16 cellular contexts compared by ENCODE assay signal in the genomic region with DNA sequence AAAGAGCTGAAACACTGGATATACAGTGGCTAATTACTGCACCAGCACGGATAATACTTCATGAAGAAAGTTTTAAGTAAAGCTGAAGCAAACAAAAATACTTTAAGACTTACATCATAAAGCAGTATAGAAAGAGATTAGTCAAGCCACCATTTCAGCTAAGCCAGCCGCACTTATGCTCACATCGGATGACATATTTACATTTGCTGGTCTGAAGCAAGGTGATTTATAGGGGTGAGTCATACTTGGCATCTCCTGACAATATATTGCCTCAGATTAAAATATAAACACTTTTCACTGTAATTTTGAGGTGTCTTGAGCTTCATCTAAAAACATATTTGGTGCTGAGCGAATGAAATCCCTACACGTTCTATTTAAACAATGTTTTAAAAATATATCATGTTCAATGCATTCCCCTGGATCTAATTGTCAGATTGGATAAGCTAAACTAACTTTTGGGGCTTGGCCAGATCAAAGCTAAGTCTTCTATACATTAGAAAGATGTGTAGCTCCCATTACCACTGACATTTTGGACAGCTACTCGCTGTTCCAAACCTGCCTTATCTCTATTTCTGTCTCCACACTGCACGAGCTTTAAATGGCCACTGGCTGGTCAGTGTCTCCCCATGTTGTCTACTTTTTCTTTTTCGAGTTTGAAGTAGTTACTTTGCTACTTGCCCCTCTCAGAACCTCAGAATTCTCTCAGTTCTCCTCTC.
DNase-seq lines count a peak whose midpoint lies in the region; ATAC-seq, FAIRE-seq and TF ChIP-seq lines count a peak whose summit lies in the region.
"Had no signal": no experiment of that assay in that cellular context is flagged by ENCODE, and none has a peak within 500 bp of the region (broad histone marks: within the 10 kb centered on the region; RNA-seq: fewer than 3 reads in every experiment).

No MANE protein-coding gene starts in this region.

- no peak overlapping the region for H3K27ac ChIP-seq in foreskin keratinocyte
- H3K27ac ChIP-seq: testis had no signal

- FAIRE-seq in RCC 7860 (lab: Jason Lieb, UNC), result no peak

- H3K27me3 ChIP-seq in foreskin keratinocyte, result no peaks in the 10 kb centered on the region
- H3K27me3 ChIP-seq: testis had no signal

- ATAC-seq in foreskin keratinocyte, result peak; percentile 97
- ATAC-seq in HG03457 (IDR thresholded peaks at IDR 0.05; ENCODE audit: unreplicated experiment), result no peak
- ATAC-seq: natural killer cell treated with Interleukin-12 subunit alpha and Interleukin-12 subunit beta and Interleukin-15 and Interleukin-18, amount 100 ng/mL, for 72 hours had no signal

- H3K4me1 ChIP-seq in foreskin keratinocyte, result peaks cover 6% of the 10 kb centered on the region
- H3K4me1 ChIP-seq: testis had no signal

- TF ChIP-seq CTCF in foreskin keratinocyte (conservative IDR thresholded peaks at IDR 0.05), result no peak

- DNase-seq in COLO668 (lab: John Stamatoyannopoulos, UW; ENCODE audit: unreplicated experiment), result peak; percentile 28
- peak; percentile 66 for DNase-seq in HT1080 (ENCODE audit: low read depth)
- peak; percentile 31 for DNase-seq in RCC 7860 (ENCODE audit: low spot score)
- peak; percentile 56 to 78 for DNase-seq in foreskin keratinocyte
- no peak for DNase-seq in effector CD8-positive, alpha-beta T cell (lab: John Stamatoyannopoulos, UW)
- no peak for DNase-seq in COR-L47 (lab: John Stamatoyannopoulos, UW)
- no peak for DNase-seq in stimulated activated CD4-positive, alpha-beta T cell treated with anti-CD3 and anti-CD28 coated beads, Interleukin-12 subunit alpha, Interleukin-12 subunit beta, amount 100 ng/mL, for 4 hours
- DNase-seq: activated naive CD8-positive, alpha-beta T cell treated with anti-CD3 and anti-CD28 coated beads for 36 hours; cerebellar nuclear complex; DND-41; erythroblast; H7; NCI-H446; testis had no signal

Comparison
In these comparisons a context has a peak if more than half of its experiments do, and no peak if none do; other contexts are left out.
1. DNase-seq: peak in COLO668 (single experiment), HT1080 (single experiment), RCC 7860 (single experiment) and foreskin keratinocyte (2 of 2); none in effector CD8-positive, alpha-beta T cell (single experiment), COR-L47 (single experiment) and stimulated activated CD4-positive, alpha-beta T cell treated with anti-CD3 and anti-CD28 coated beads, Interleukin-12 subunit alpha, Interleukin-12 subunit beta, amount 100 ng/mL, for 4 hours (single experiment).